In genomic region chr14:104464907-104465306, GRCh38 we compare ENCODE assay signal across 30 cellular contexts.
"Had no signal": no experiment of that assay in that cellular context is flagged by ENCODE, and none has a peak within 500 bp of the region (broad histone marks: within the 10 kb centered on the region; RNA-seq: fewer than 3 reads in every experiment).

No MANE protein-coding gene starts in this region.

- H3K4me3 ChIP-seq: ascending aorta, MG63, Peyer's patch, SJSA1 had no signal

- DNase-seq: activated CD4-positive, alpha-beta T cell treated with anti-CD3 and anti-CD28 coated beads for 36 hours; activated CD4-positive, alpha-beta T cell treated with anti-CD3 and anti-CD28 coated beads, Interleukin-2, amount 10 ng/mL, durations not matched to agents 7 days and 5 days; activated CD4-positive, alpha-beta T cell treated with anti-CD3 and anti-CD28 coated beads, Interleukin-2, amount 50 U/mL, for 48 hours; activated CD8-positive, alpha-beta T cell treated with anti-CD3 and anti-CD28 coated beads, Interleukin-2, amount 10 ng/mL, durations not matched to agents 7 days and 5 days; activated gamma-delta T cell; activated naive CD4-positive, alpha-beta T cell treated with Interleukin-2 at 50 U/mL for 16 hours; activated naive CD8-positive, alpha-beta T cell treated with anti-CD3 and anti-CD28 coated beads, Interleukin-2, amount 10 ng/mL, durations not matched to agents 7 days and 5 days; activated T-cell treated with anti-CD3 and anti-CD28 coated beads, Interleukin-2, amount 50 U/mL, for 24 hours; amygdala; Kasumi-1; KG1; MG63; NCI-H1048; NCI-H1436 treated with DMSO at 0.1 percent for 48 hours; NCI-H1694 treated with DMSO at 0.1 percent for 48 hours; NCI-H2029; NCI-H2107; NCI-H2171; NCI-H510A; NCI-H526; NCI-H748 treated with DMSO at 0.1 percent for 48 hours; NK-92 treated with Interleukin-12 subunit alpha and Interleukin-12 subunit beta, amount 100 ng/mL, for 24 hours; PC-3; Peyer's patch; RPMI8226; SHP77 treated with DMSO at 0.1 percent for 48 hours; SK-N-SH had no signal

- ATAC-seq: activated CD4-positive, alpha-beta T cell treated with anti-CD3 and anti-CD28 coated beads for 36 hours; activated CD4-positive, CD25-positive, alpha-beta regulatory T cell treated with anti-CD3 and anti-CD28 coated beads, Interleukin-2, amount 50 U/mL, for 24 hours; activated CD8-positive, alpha-beta T cell treated with anti-CD3 and anti-CD28 coated beads, Interleukin-2, amount 10 ng/mL, durations not matched to agents 7 days and 5 days; PC-3 had no signal

- H3K36me3 ChIP-seq: ascending aorta, MG63, Peyer's patch, SJSA1 had no signal

- H3K9me3 ChIP-seq: ascending aorta, MG63, Peyer's patch, SJSA1, SK-N-SH had no signal

- H3K4me1 ChIP-seq: SJSA1 had no signal

- H3K27ac ChIP-seq: ascending aorta, Peyer's patch, SJSA1 had no signal
